21 cellular contexts compared by ENCODE assay signal in the genomic region with DNA sequence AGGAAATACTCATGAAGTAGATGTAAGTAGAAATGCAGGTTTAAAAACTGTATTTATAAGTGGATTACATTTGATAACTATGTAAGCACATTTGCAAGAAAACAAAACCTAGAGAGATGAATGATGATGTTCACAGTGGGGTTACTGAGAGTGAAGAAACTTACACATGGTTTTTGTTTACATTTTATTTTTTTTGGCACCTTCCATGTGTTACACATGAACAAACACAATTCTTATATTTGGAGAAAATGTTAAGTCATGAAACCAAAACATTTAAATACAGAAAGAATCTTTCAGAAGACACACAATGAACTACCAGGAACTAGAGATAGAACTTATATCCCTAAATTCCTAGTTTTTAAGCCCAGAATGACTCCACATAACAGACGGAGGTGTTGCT. TPM values are rescaled to one million over a fixed set of nuclear protein-coding genes. Genes with fewer than 3 reads are reported as not detected.
DNase-seq lines count a peak whose midpoint lies in the region; ATAC-seq, FAIRE-seq and TF ChIP-seq lines count a peak whose summit lies in the region.
"Had no signal": no experiment of that assay in that cellular context is flagged by ENCODE, and none has a peak within 500 bp of the region (broad histone marks: within the 10 kb centered on the region; RNA-seq: fewer than 3 reads in every experiment).

No MANE protein-coding gene starts in this region.

- H3K4me3 ChIP-seq in HepG2 (replicated peaks in 1 of 3; ENCODE audit: insufficient read depth in 1 of 3, low read depth in 2 of 3, low read length in 3 of 3): no peak overlapping the region
- no peak overlapping the region for H3K4me3 ChIP-seq in right lobe of liver
- H3K4me3 ChIP-seq in osteoblast (ENCODE audit: insufficient read depth, low read length): no peak overlapping the region
- no peak overlapping the region for H3K4me3 ChIP-seq in heart left ventricle
- H3K4me3 ChIP-seq: BLaER1 had no signal

- TF ChIP-seq CTCF in HepG2 (CRISPR knock-in tag; IDR thresholded peaks at IDR 0.05): no peak
- no peak for TF ChIP-seq CTCF in right lobe of liver (IDR thresholded peaks at IDR 0.05)
- TF ChIP-seq CTCF in osteoblast (IDR thresholded peaks at IDR 0.05; ENCODE audit: extremely low read depth, low read depth, low read length): no peak
- no peak for TF ChIP-seq CTCF in omental fat pad (IDR thresholded peaks at IDR 0.05)
- no peak for TF ChIP-seq CTCF in heart left ventricle (IDR thresholded peaks at IDR 0.05)

- no TSS peak for BruUV-seq in HepG2 (replicated peaks; lab: Mats Ljungman, UMichigan)

- DNase-seq in HepG2 (ENCODE audit: low spot score): no peak
- no peak for DNase-seq in right lobe of liver
- peak; percentile 59 for DNase-seq in fibroblast of gingiva (ENCODE audit: low read depth)
- peak; percentile 74 for DNase-seq in osteoblast (ENCODE audit: insufficient read length, low spot score, missing footprints)
- DNase-seq in omental fat pad (ENCODE audit: low spot score): no peak
- DNase-seq in heart left ventricle: no peak
- DNase-seq: CD4-positive, alpha-beta memory T cell; DMS79 treated with DMSO at 0.1 percent for 48 hours; GF-D8; GOT3; H7; HFFc6; IMR-90 had no signal

- H2AFZ ChIP-seq in HepG2 (ENCODE audit: low read length) (no peak overlapping the region), osteoblast (ENCODE audit: low read length) (no peak overlapping the region)

- H3K4me2 ChIP-seq in HepG2 (ENCODE audit: low read depth, low read length) (no peak overlapping the region), osteoblast (ENCODE audit: insufficient read depth, low read length) (no peak overlapping the region)
- H3K4me2 ChIP-seq: BLaER1 had no signal

- no peak overlapping the region for H3K9ac ChIP-seq in HepG2 (ENCODE audit: insufficient read depth, low read depth, low read length)
- H3K9ac ChIP-seq: BLaER1 had no signal

- H3K27me3 ChIP-seq in HepG2 (ENCODE audit: control insufficient read depth in 1 of 2, insufficient read depth in 2 of 2, low read length in 2 of 2): no peaks in the 10 kb centered on the region
- no peaks in the 10 kb centered on the region for H3K27me3 ChIP-seq in right lobe of liver
- H3K27me3 ChIP-seq in osteoblast (ENCODE audit: insufficient read depth, low read length): no peaks in the 10 kb centered on the region
- peaks cover 0 to 20% (median 0%) of the 10 kb centered on the region in 9 donors for H3K27me3 ChIP-seq in heart left ventricle
- H3K27me3 ChIP-seq: BLaER1 had no signal

- no peaks in the 10 kb centered on the region for H3K36me3 ChIP-seq in HepG2 (replicated peaks in 1 of 2; ENCODE audit: control insufficient read depth in 1 of 2, insufficient read depth in 2 of 2, low read length in 2 of 2)
- no peaks in the 10 kb centered on the region for H3K36me3 ChIP-seq in right lobe of liver
- no peaks in the 10 kb centered on the region for H3K36me3 ChIP-seq in osteoblast (ENCODE audit: insufficient read depth, low read length)
- H3K36me3 ChIP-seq in heart left ventricle: no peaks in the 10 kb centered on the region
- H3K36me3 ChIP-seq: BLaER1 had no signal

- TF ChIP-seq RAD21 in HepG2 (CRISPR knock-in tag; IDR thresholded peaks at IDR 0.05): no peak

- CTCF ChIA-PET in HepG2 (lab: Yijun Ruan, JAX; ENCODE audit: low intra/inter-chr PET ratio, low total read pairs): no interaction called here

- H4K20me1 ChIP-seq in HepG2 (ENCODE audit: insufficient read depth, low read length): no peaks in the 10 kb centered on the region
- H4K20me1 ChIP-seq in osteoblast (ENCODE audit: insufficient read depth, low read length): no peaks in the 10 kb centered on the region
- H4K20me1 ChIP-seq: BLaER1 had no signal

- TF ChIP-seq EP300 in HepG2 (IDR thresholded peaks at IDR 0.05; ENCODE audit: low read depth in 2 of 2, low read length in 2 of 2) (no peak), HepG2 (CRISPR knock-in tag; IDR thresholded peaks at IDR 0.05; ENCODE audit: borderline replicate concordance) (no peak)

- ATAC-seq in HepG2 (no peak), right lobe of liver (no peak), omental fat pad (ENCODE audit: low FRiP score) (no peak), GM19035 (IDR thresholded peaks at IDR 0.05; ENCODE audit: unreplicated experiment) (no peak), heart left ventricle (no peak)
- ATAC-seq: HCT116 had no signal

- H3K9me3 ChIP-seq in HepG2 (ENCODE audit: low read length) (no peaks in the 10 kb centered on the region), right lobe of liver (no peaks in the 10 kb centered on the region), osteoblast (ENCODE audit: low read depth, low read length) (no peaks in the 10 kb centered on the region), heart left ventricle (no peaks in the 10 kb centered on the region)
- H3K9me3 ChIP-seq: BLaER1 had no signal

- H3K4me1 ChIP-seq in HepG2 (ENCODE audit: insufficient read depth, low read length): no peaks in the 10 kb centered on the region
- no peaks in the 10 kb centered on the region for H3K4me1 ChIP-seq in right lobe of liver
- peaks cover 12% of the 10 kb centered on the region for H3K4me1 ChIP-seq in osteoblast (ENCODE audit: insufficient read depth, low read length)
- no peaks in the 10 kb centered on the region for H3K4me1 ChIP-seq in heart left ventricle
- H3K4me1 ChIP-seq: BLaER1 had no signal

- POLR2A ChIA-PET in HepG2 (lab: Yijun Ruan, JAX): no interaction called here

- TF ChIP-seq POLR2A in HepG2 (IDR thresholded peaks at IDR 0.05; ENCODE audit: insufficient read depth in 1 of 2, low read depth in 2 of 2, low read length in 2 of 2) (no peak), right lobe of liver (IDR thresholded peaks at IDR 0.05) (no peak), heart left ventricle (IDR thresholded peaks at IDR 0.05) (no peak)

- 4% methylated on average over 1 of the region's 1 CpG for WGBS in HepG2 (ENCODE audit: low lambda C conversion rate)
- 89% methylated on average over 1 of the region's 1 CpG for WGBS in right lobe of liver (ENCODE audit: insufficient coverage, low coverage, low lambda C conversion rate, missing lambda C conversion rate)
- WGBS in heart left ventricle, 4 donors: 83 to 90% (median 87%) methylated on average over 1 of the region's 1 CpG

- intact Hi-C loops in HepG2 (cut with micrococcal nuclease; ENCODE audit: unreplicated experiment): no loop called here
- intact Hi-C loops in right lobe of liver (cut with DNase I): no loop called here
- intact Hi-C loops in heart left ventricle (cut with DNase I): no loop called here

- in situ Hi-C loops in HepG2 (cut with HindIII; ENCODE audit: extremely low pct_ligation_motif_present, low pct_unique_long_range_greater_than_20kb): no loop called here

- no peak for FAIRE-seq in HepG2 (lab: Jason Lieb, UNC)

- H3K27ac ChIP-seq in HepG2 (ENCODE audit: extremely low read length, insufficient read depth, low read length) (no peak overlapping the region), right lobe of liver (no peak overlapping the region), osteoblast (ENCODE audit: low read depth, low read length) (no peak overlapping the region), heart left ventricle (no peak overlapping the region)
- H3K27ac ChIP-seq: 22Rv1, BLaER1, HL-60 had no signal

- H3K79me2 ChIP-seq in HepG2 (ENCODE audit: insufficient read depth, low read length) (no peaks in the 10 kb centered on the region), osteoblast (ENCODE audit: insufficient read depth, low read length) (no peaks in the 10 kb centered on the region)

TF ChIP-seq in HepG2, 621 proteins besides CTCF, POLR2A, EP300 and RAD21:
- no peak for TF ChIP-seq CEBPB (IDR thresholded peaks at IDR 0.05; ENCODE audit: borderline replicate concordance, low read depth, low read length)
- TF ChIP-seq, protein P1, sequence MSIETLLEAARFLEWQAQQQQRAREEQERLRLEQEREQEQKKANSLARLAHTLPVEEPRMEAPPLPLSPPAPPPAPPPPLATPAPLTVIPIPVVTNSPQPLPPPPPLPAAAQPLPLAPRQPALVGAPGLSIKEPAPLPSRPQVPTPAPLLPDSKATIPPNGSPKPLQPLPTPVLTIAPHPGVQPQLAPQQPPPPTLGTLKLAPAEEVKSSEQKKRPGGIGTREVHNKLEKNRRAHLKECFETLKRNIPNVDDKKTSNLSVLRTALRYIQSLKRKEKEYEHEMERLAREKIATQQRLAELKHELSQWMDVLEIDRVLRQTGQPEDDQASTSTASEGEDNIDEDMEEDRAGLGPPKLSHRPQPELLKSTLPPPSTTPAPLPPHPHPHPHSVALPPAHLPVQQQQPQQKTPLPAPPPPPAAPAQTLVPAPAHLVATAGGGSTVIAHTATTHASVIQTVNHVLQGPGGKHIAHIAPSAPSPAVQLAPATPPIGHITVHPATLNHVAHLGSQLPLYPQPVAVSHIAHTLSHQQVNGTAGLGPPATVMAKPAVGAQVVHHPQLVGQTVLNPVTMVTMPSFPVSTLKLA (IDR thresholded peaks at IDR 0.05): peak; percentile 68

RNA-seq across cellular contexts. Expression of gene SPATA31E1, which starts 51.5 kb away (rescaled TPM):
- total RNA-seq in HepG2 (2016; rRNA removed; fragmentation: Illumina TruSeq; extraction: Trizol) (not detected in 2 replicates), right lobe of liver (not detected), osteoblast (under 0.01 TPM in 1 of 2 replicates, not detected in the other), omental fat pad (not detected), heart left ventricle (not detected)
- total RNA-seq in HepG2 (2016; cell fraction: cytosol; rRNA removed; fragmentation: Illumina TruSeq; extraction: Trizol; ENCODE audit: low read depth): not detected in 2 replicates
- total RNA-seq in HepG2 (2016; cell fraction: insoluble cytoplasmic fraction; rRNA removed; fragmentation: Illumina TruSeq; extraction: Trizol): not detected in 2 replicates
- total RNA-seq in HepG2 (2016; cell fraction: membrane; rRNA removed; fragmentation: Illumina TruSeq; extraction: Trizol): not detected in 2 replicates
- total RNA-seq in HepG2 (2016; cell fraction: nucleus; rRNA removed; fragmentation: Illumina TruSeq; extraction: Trizol): not detected in 2 replicates
- polyA plus RNA-seq in HepG2 (2011; rRNA removed) (not detected in 2 replicates), heart left ventricle (not detected)
- not detected in 2 replicates for polyA plus RNA-seq in HepG2 (2011; cell fraction: cytosol; rRNA removed)
- polyA plus RNA-seq in HepG2 (2011; cell fraction: nucleus; rRNA removed): not detected in 2 replicates
- not detected in 2 replicates for polyA plus RNA-seq in HepG2 (2012)
- not detected in 2 replicates for polyA plus RNA-seq in HepG2 (2016; cell fraction: cytosol; fragmentation: Illumina TruSeq; extraction: Trizol; ENCODE audit: low read depth)
- not detected in 2 replicates for polyA plus RNA-seq in HepG2 (2016; cell fraction: insoluble cytoplasmic fraction; fragmentation: Illumina TruSeq; extraction: Trizol; ENCODE audit: low read depth)
- polyA plus RNA-seq in HepG2 (2016; cell fraction: membrane; fragmentation: Illumina TruSeq; extraction: Trizol; ENCODE audit: low read depth): not detected in 2 replicates
- not detected in 2 replicates for polyA plus RNA-seq in HepG2 (2016; cell fraction: nucleus; fragmentation: Illumina TruSeq; extraction: Trizol; ENCODE audit: insufficient read depth, low read depth)
- 0.05 TPM in 1 of 2 replicates, not detected in the other for polyA minus RNA-seq in HepG2 (2011; rRNA and poly(A)+ RNA removed; ENCODE audit: low replicate concordance)
- not detected in 2 replicates for polyA minus RNA-seq in HepG2 (2011; cell fraction: cytosol; rRNA and poly(A)+ RNA removed)
- polyA minus RNA-seq in HepG2 (2011; cell fraction: nucleus; rRNA and poly(A)+ RNA removed): not detected in 2 replicates
- total RNA-seq: A673; CD4-positive, alpha-beta memory T cell; H7; HFFc6; HT1080; IMR-90 had no signal
- polyA plus RNA-seq: CD14-positive monocyte; CD4-positive, alpha-beta memory T cell had no signal

Comparison
In these comparisons a context has a peak if more than half of its experiments do, and no peak if none do; other contexts are left out.
1. DNase-seq: peak in fibroblast of gingiva (single experiment) and osteoblast (single experiment); none in HepG2 (single experiment), right lobe of liver (0 of 3), omental fat pad (single experiment) and heart left ventricle (0 of 5).